In genomic region chr16:23026777-23027362, GRCh38 we compare ENCODE assay signal across 10 cellular contexts.
DNase-seq lines count a peak whose midpoint lies in the region; TF ChIP-seq lines count a peak whose summit lies in the region.
"Had no signal": no experiment of that assay in that cellular context is flagged by ENCODE, and none has a peak within 500 bp of the region (broad histone marks: within the 10 kb centered on the region; RNA-seq: fewer than 3 reads in every experiment).

No MANE protein-coding gene starts in this region.

- H3K18ac ChIP-seq in mesenchymal stem cell (ENCODE audit: low read depth in 1 of 2, low read length in 2 of 2) = no peak overlapping the region

- no peak overlapping the region for H3K27ac ChIP-seq in Karpas-422 (ENCODE audit: low read length)
- no peak overlapping the region for H3K27ac ChIP-seq in mesenchymal stem cell (ENCODE audit: low read length, poor library complexity, severe bottlenecking)

- H3K9me2 ChIP-seq in Karpas-422 (replicated peaks; ENCODE audit: insufficient read depth, low read length) = no peaks in the 10 kb centered on the region

- H2AFZ ChIP-seq in Karpas-422 (ENCODE audit: low read length) (no peak overlapping the region), mesenchymal stem cell (ENCODE audit: low read depth, low read length) (no peak overlapping the region)

- no peak overlapping the region for H3K14ac ChIP-seq in mesenchymal stem cell (ENCODE audit: low read length in 2 of 2)

- no peak overlapping the region for H2BK5ac ChIP-seq in mesenchymal stem cell (ENCODE audit: low read depth, low read length, poor library complexity, severe bottlenecking)

- no peak overlapping the region for H2BK12ac ChIP-seq in mesenchymal stem cell (ENCODE audit: low read length in 2 of 2)

- H2BK15ac ChIP-seq in mesenchymal stem cell (ENCODE audit: low read depth, poor library complexity, severe bottlenecking) = no peak overlapping the region

- H3K27me3 ChIP-seq in Karpas-422 (ENCODE audit: low read length) (no peaks in the 10 kb centered on the region; the same call in 1 of the 2 replicates), mesenchymal stem cell (ENCODE audit: control insufficient read depth in 1 of 2, insufficient read depth in 1 of 2, low read length in 2 of 2) (peaks cover 0 to 4% of the 10 kb centered on the region in 2 experiments)

- no peak overlapping the region for H3K4ac ChIP-seq in mesenchymal stem cell (ENCODE audit: low read depth in 1 of 2, low read length in 2 of 2)

- H2BK120ac ChIP-seq in mesenchymal stem cell (ENCODE audit: low read depth, low read length) = no peak overlapping the region

- H4K20me1 ChIP-seq in Karpas-422 (ENCODE audit: insufficient read depth, low read depth, low read length) = no peaks in the 10 kb centered on the region

- no peak overlapping the region for H4K91ac ChIP-seq in mesenchymal stem cell (ENCODE audit: low read length)

- no peaks in the 10 kb centered on the region for H3K79me2 ChIP-seq in Karpas-422 (ENCODE audit: low read length)

- no peak overlapping the region for H3K23ac ChIP-seq in mesenchymal stem cell (ENCODE audit: low read length in 2 of 2)

- no peak for TF ChIP-seq CTCF in cardiac fibroblast (IDR thresholded peaks at IDR 0.05; ENCODE audit: low read depth, low read length)

- no peaks in the 10 kb centered on the region for H3K9me3 ChIP-seq in Karpas-422 (ENCODE audit: low read length)
- H3K9me3 ChIP-seq in mesenchymal stem cell (ENCODE audit: control insufficient read depth, low read length) = no peaks in the 10 kb centered on the region

- no peaks in the 10 kb centered on the region for H3K79me1 ChIP-seq in mesenchymal stem cell (replicated peaks; ENCODE audit: low read length, poor library complexity, severe bottlenecking)

- H2AK5ac ChIP-seq in mesenchymal stem cell (ENCODE audit: low read length, severe bottlenecking) = no peak overlapping the region

- H3K4me3 ChIP-seq in Karpas-422 (ENCODE audit: low read length) (no peak overlapping the region), cardiac fibroblast (replicated peaks in 1 of 2; ENCODE audit: low read depth in 2 of 2, low read length in 2 of 2) (no peak overlapping the region), mesenchymal stem cell (ENCODE audit: insufficient read depth in 1 of 2, low read depth in 1 of 2, low read length in 2 of 2) (no peak overlapping the region)

- WGBS in mesenchymal stem cell = 37% methylated on average over 3 of the region's 4 CpGs

- peaks cover 20% of the 10 kb centered on the region for H3K4me1 ChIP-seq in Karpas-422 (ENCODE audit: low read length)
- no peaks in the 10 kb centered on the region for H3K4me1 ChIP-seq in mesenchymal stem cell (ENCODE audit: control insufficient read depth, insufficient read depth, low read depth, low read length)

- no peak overlapping the region for H4K8ac ChIP-seq in mesenchymal stem cell (ENCODE audit: low read length)

- H3K9ac ChIP-seq in Karpas-422 (ENCODE audit: low read length) = no peak overlapping the region
- no peak overlapping the region for H3K9ac ChIP-seq in mesenchymal stem cell (ENCODE audit: low read length)

- H3K36me3 ChIP-seq in Karpas-422 (ENCODE audit: insufficient read depth, low read length) (no peaks in the 10 kb centered on the region), mesenchymal stem cell (ENCODE audit: control insufficient read depth in 1 of 2, insufficient read depth in 2 of 2, low read depth in 1 of 2, low read length in 2 of 2) (no peaks in the 10 kb centered on the region)

- peak; percentile 3 for DNase-seq in GM04504 (ENCODE audit: low read depth)
- peak; percentile 64 for DNase-seq in Karpas-422
- DNase-seq in cardiac fibroblast (ENCODE audit: low read depth in 2 of 2) = peak; percentile 3 to 21
- DNase-seq in mesenchymal stem cell = peak; percentile 10
- DNase-seq in NCI-H1048 (lab: John Stamatoyannopoulos, UW) = no peak
- DNase-seq in NCI-H1930 (lab: John Stamatoyannopoulos, UW) = no peak
- DNase-seq in NCI-H2107 (lab: John Stamatoyannopoulos, UW) = no peak
- DNase-seq: activated naive CD4-positive, alpha-beta T cell treated with Interleukin-2 at 50 U/mL for 16 hours; NCI-H187 treated with DMSO at 0.1 percent for 48 hours; T1000 had no signal

- H3K4me2 ChIP-seq in Karpas-422 (ENCODE audit: low read depth, low read length, poor library complexity, severe bottlenecking) = no peak overlapping the region
- no peak overlapping the region for H3K4me2 ChIP-seq in mesenchymal stem cell (ENCODE audit: low read length, poor library complexity, severe bottlenecking)

Comparison
In these comparisons a context has a peak if more than half of its experiments do, and no peak if none do; other contexts are left out.
1. DNase-seq: peak in GM04504 (single experiment), Karpas-422 (single experiment), cardiac fibroblast (2 of 2) and mesenchymal stem cell (single experiment); none in NCI-H1048 (single experiment), NCI-H1930 (0 of 2) and NCI-H2107 (single experiment).